22 cellular contexts compared by ENCODE assay signal in genomic region chr19:17981611-17982010, GRCh38. TPM values are rescaled to one million over a fixed set of nuclear protein-coding genes. Genes with fewer than 3 reads are reported as not detected.
DNase-seq lines count a peak whose midpoint lies in the region; ATAC-seq, FAIRE-seq and TF ChIP-seq lines count a peak whose summit lies in the region.
"Had no signal": no experiment of that assay in that cellular context is flagged by ENCODE, and none has a peak within 500 bp of the region (broad histone marks: within the 10 kb centered on the region; RNA-seq: fewer than 3 reads in every experiment).

No MANE protein-coding gene starts in this region.

- peaks cover 0 to 4% of the 10 kb centered on the region in 2 donors for H3K36me3 Mint-ChIP-seq in stimulated activated naive B cell treated with anti-CD40 and anti-IgM and Interleukin-4, amounts not matched to agents 10 μg/mL and 1 μg/mL and 100 μg/mL, for 72 hours
- H3K36me3 Mint-ChIP-seq: CD4-positive, alpha-beta memory T cell had no signal

- H3K27me3 Mint-ChIP-seq in stimulated activated naive B cell treated with anti-CD40 and anti-IgM and Interleukin-4, amounts not matched to agents 10 μg/mL and 1 μg/mL and 100 μg/mL, for 72 hours, result peaks cover 4 to 7% of the 10 kb centered on the region in 2 donors

- TF ChIP-seq RAD21 in K562 (CRISPR knock-in tag; conservative IDR thresholded peaks at IDR 0.05 in 1 of 2, IDR thresholded peaks at IDR 0.05 in 1 of 2), result no peak

- H3K4me3 ChIP-seq in K562, result no peak overlapping the region
- H3K4me3 ChIP-seq: GM12878, GM23338 had no signal

- TF ChIP-seq CTCF in K562 (IDR thresholded peaks at IDR 0.05 in 2 of 3, conservative IDR thresholded peaks at IDR 0.05 in 1 of 3; ENCODE audit: insufficient read depth in 2 of 3, low read depth in 1 of 3, low read length in 3 of 3), result no peak

- no TSS peak for BruUV-seq in K562 (replicated peaks; lab: Mats Ljungman, UMichigan)

- intact Hi-C loops in K562 (cut with micrococcal nuclease), result no loop called here

- no peaks in the 10 kb centered on the region for H3K79me2 ChIP-seq in K562 (ENCODE audit: control insufficient read depth, insufficient read depth, low read length)

- H3K4me1 Mint-ChIP-seq in stimulated activated naive B cell treated with anti-CD40 and anti-IgM and Interleukin-4, amounts not matched to agents 10 μg/mL and 1 μg/mL and 100 μg/mL, for 72 hours, result peaks cover 16 to 34% of the 10 kb centered on the region in 2 donors

- H3K4me3 Mint-ChIP-seq in stimulated activated naive B cell treated with anti-CD40 and anti-IgM and Interleukin-4, amounts not matched to agents 10 μg/mL and 1 μg/mL and 100 μg/mL, for 72 hours, result no peak overlapping the region
- H3K4me3 Mint-ChIP-seq: B cell; CD4-positive, alpha-beta memory T cell; GM23338 had no signal

- POLR2A ChIA-PET in K562 (lab: Yijun Ruan, JAX), result no interaction called here

- H2AFZ ChIP-seq in K562 (ENCODE audit: low read depth, low read length), result no peak overlapping the region
- H2AFZ ChIP-seq: GM23338 had no signal

- CTCF ChIA-PET in K562 (lab: Yijun Ruan, JAX; ENCODE audit: low intra/inter-chr PET ratio), result no interaction called here

- no peak overlapping the region for H3K4me2 ChIP-seq in K562 (ENCODE audit: insufficient read depth, low read length)
- H3K4me2 ChIP-seq: GM23338 had no signal

- H3K9me3 ChIP-seq in K562 (replicated peaks; ENCODE audit: control insufficient read depth, insufficient read depth, low read depth, low read length), result no peaks in the 10 kb centered on the region

- ATAC-seq in K562 (no peak), HG02571 (IDR thresholded peaks at IDR 0.05; ENCODE audit: unreplicated experiment) (no peak), HG03039 (IDR thresholded peaks at IDR 0.05; ENCODE audit: unreplicated experiment) (no peak)
- ATAC-seq in stimulated activated naive B cell treated with anti-CD40 and anti-IgM and Interleukin-4, amounts not matched to agents 10 μg/mL and 1 μg/mL and 100 μg/mL, for 72 hours (replicated peaks), result no peak
- ATAC-seq: GM12878, GM23338 had no signal

- in situ Hi-C loops in K562 (cut with MboI), result no loop called here

- 39% methylated on average over 36 of the region's 38 CpGs for WGBS in K562 (ENCODE audit: insufficient coverage, low coverage, missing lambda C conversion rate)

- no peak for FAIRE-seq in K562 (lab: Jason Lieb, UNC)
- FAIRE-seq: A204.1, GM12878, GM19239 had no signal

- no peak overlapping the region for H3K27ac ChIP-seq in K562 (ENCODE audit: extremely low read depth, low read depth, low read length)
- H3K27ac ChIP-seq: 22Rv1 had no signal

- no peaks in the 10 kb centered on the region for H3K9me1 ChIP-seq in K562 (ENCODE audit: control insufficient read depth, insufficient read depth, low read length)

- TF ChIP-seq EP300 in K562 (IDR thresholded peaks at IDR 0.05; ENCODE audit: low read length), result no peak

- peak; percentile 49 for DNase-seq in DMS53 (lab: John Stamatoyannopoulos, UW)
- no peak for DNase-seq in DMS53 treated with DMSO at 0.1 percent for 48 hours (lab: John Stamatoyannopoulos, UW; ENCODE audit: unreplicated experiment)
- DNase-seq in K562 (ENCODE audit: extremely low read depth in 1 of 4, low spot score in 3 of 4), result no peak
- DNase-seq in iPS-NIHi11 (ENCODE audit: low spot score), result peak; percentile 2
- DNase-seq in stimulated activated naive B cell treated with anti-CD40 and anti-IgM and Interleukin-4, amounts not matched to agents 10 μg/mL and 1 μg/mL and 100 μg/mL, for 72 hours, result no peak
- no peak for DNase-seq in NK-92 (lab: John Stamatoyannopoulos, UW; ENCODE audit: unreplicated experiment)
- DNase-seq: C1 segment of cervical spinal cord; Calu3; CD4-positive, alpha-beta memory T cell; COR-L47; DMS79; EL; GDM1; HCEC 1CT had no signal

- no peaks in the 10 kb centered on the region for H3K9me3 Mint-ChIP-seq in stimulated activated naive B cell treated with anti-CD40 and anti-IgM and Interleukin-4, amounts not matched to agents 10 μg/mL and 1 μg/mL and 100 μg/mL, for 72 hours
- H3K9me3 Mint-ChIP-seq: CD4-positive, alpha-beta memory T cell; GM23338 had no signal

- peaks cover 7 to 26% of the 10 kb centered on the region in 2 experiments; a peak in 4 of 5 replicates for H3K4me1 ChIP-seq in K562 (replicated peaks in 1 of 2; ENCODE audit: control insufficient read depth in 2 of 2, insufficient read depth in 2 of 2, low read length in 2 of 2)

- no peaks in the 10 kb centered on the region for H4K20me1 ChIP-seq in K562 (replicated peaks; ENCODE audit: control insufficient read depth, insufficient read depth, low read length)

- no peak for TF ChIP-seq POLR2A in K562 (conservative IDR thresholded peaks at IDR 0.05)

- no peaks in the 10 kb centered on the region for H3K36me3 ChIP-seq in K562 (ENCODE audit: control insufficient read depth, insufficient read depth, low read length)

- H3K9ac ChIP-seq in K562 (ENCODE audit: insufficient read depth in 1 of 2, low read depth in 2 of 2, low read length in 2 of 2), result no peak overlapping the region

- H3K27ac Mint-ChIP-seq in stimulated activated naive B cell treated with anti-CD40 and anti-IgM and Interleukin-4, amounts not matched to agents 10 μg/mL and 1 μg/mL and 100 μg/mL, for 72 hours, result peak overlapping the region; percentile 25
- H3K27ac Mint-ChIP-seq: B cell; CD4-positive, alpha-beta memory T cell; GM23338 had no signal

- H3K27me3 ChIP-seq in K562 (ENCODE audit: control insufficient read depth in 2 of 2, insufficient read depth in 2 of 2, low read length in 2 of 2), result peaks cover 7 to 13% of the 10 kb centered on the region in 2 experiments; a peak in 4 of 5 replicates

TF ChIP-seq in K562, 482 proteins besides CTCF, POLR2A, EP300 and RAD21 (continues in another document):
- TF ChIP-seq TRIM24 (IDR thresholded peaks at IDR 0.05), result no peak

RNA-seq across cellular contexts. Expression of gene KCNN1, which starts 14.7 kb away (rescaled TPM):
- 1.2 and 3.6 TPM in 2 replicates for total RNA-seq in K562 (2011; cell fraction: chromatin; rRNA removed; ENCODE audit: low replicate concordance)
- 2.8 TPM in 2 replicates for total RNA-seq in K562 (2011; cell fraction: nucleolus; rRNA removed)
- 1.5 and 2.7 TPM in 2 replicates for total RNA-seq in K562 (2011; cell fraction: nucleoplasm; rRNA removed)
- total RNA-seq in K562 (2014; rRNA removed) (1.4 and 5.2 TPM in 2 replicates), K562 (2014; rRNA removed; fragmentation: Illumina TruSeq; extraction: Trizol) (0.22 and 0.33 TPM in 2 replicates), K562 (2015; rRNA removed; fragmentation: Illumina TruSeq; extraction: Trizol) (0.72 and 0.98 TPM in 2 replicates), K562 (2021) (4.7 and 6.2 TPM in 2 replicates)
- polyA plus RNA-seq in K562 (2011; rRNA removed) (1.4 and 2.9 TPM in 2 replicates), K562 (2014; fragmentation: Illumina TruSeq; extraction: Trizol) (0.25 and 1.1 TPM in 2 replicates), K562 (2014; fragmentation: Nextera tagmentation; extraction: Ambion mirVana) (under 1 TPM; 0.01 to 0.04 TPM), K562 (2014; rRNA removed) (1.3 and 3.2 TPM in 2 replicates)
- polyA plus RNA-seq in K562 (2011; cell fraction: cytosol; rRNA removed), result 4.5 and 7.9 TPM in 2 replicates
- polyA plus RNA-seq in K562 (2011; cell fraction: nucleus; rRNA removed), result 2.2 and 3.5 TPM in 2 replicates
- polyA plus RNA-seq in K562 (2012), result 2.7 and 5.0 TPM in 2 replicates
- 1.2 and 1.5 TPM in 2 replicates for polyA minus RNA-seq in K562 (2011; rRNA and poly(A)+ RNA removed)
- polyA minus RNA-seq in K562 (2011; cell fraction: cytosol; rRNA and poly(A)+ RNA removed), result 3.6 and 4.8 TPM in 2 replicates
- 2.2 and 2.4 TPM in 2 replicates for polyA minus RNA-seq in K562 (2011; cell fraction: nucleus; rRNA and poly(A)+ RNA removed)
- total RNA-seq: B cell; Calu3; CD4-positive, alpha-beta memory T cell had no signal
- polyA plus RNA-seq: CD4-positive, alpha-beta memory T cell had no signal

RNA-seq across cellular contexts. Expression of gene ARRDC2, which starts 26.4 kb away (rescaled TPM):
- total RNA-seq in K562 (2011; cell fraction: chromatin; rRNA removed; ENCODE audit: low replicate concordance), result 23.6 and 51.1 TPM in 2 replicates
- total RNA-seq in K562 (2011; cell fraction: nucleolus; rRNA removed), result 35.1 and 37.9 TPM in 2 replicates
- 17.8 and 21.5 TPM in 2 replicates for total RNA-seq in K562 (2011; cell fraction: nucleoplasm; rRNA removed)
- 25.6 and 25.9 TPM in 2 replicates for total RNA-seq in K562 (2014; rRNA removed)
- 12.2 and 13.1 TPM in 2 replicates for total RNA-seq in K562 (2014; rRNA removed; fragmentation: Illumina TruSeq; extraction: Trizol)
- 16.0 and 16.1 TPM in 2 replicates for total RNA-seq in K562 (2015; rRNA removed; fragmentation: Illumina TruSeq; extraction: Trizol)
- 23.3 and 27.4 TPM in 2 replicates for total RNA-seq in K562 (2021)
- 11.5 and 15.2 TPM in 2 replicates for polyA plus RNA-seq in K562 (2011; rRNA removed)
- 9.5 and 28.8 TPM in 2 replicates for polyA plus RNA-seq in K562 (2011; cell fraction: cytosol; rRNA removed)
- polyA plus RNA-seq in K562 (2011; cell fraction: nucleus; rRNA removed), result 18.6 and 37.6 TPM in 2 replicates
- polyA plus RNA-seq in K562 (2012), result 13.2 and 16.4 TPM in 2 replicates
- 12.7 and 15.6 TPM in 2 replicates for polyA plus RNA-seq in K562 (2014; fragmentation: Illumina TruSeq; extraction: Trizol)
- 1 to 10 TPM; 1.9 to 2.7 TPM for polyA plus RNA-seq in K562 (2014; fragmentation: Nextera tagmentation; extraction: Ambion mirVana)
- 25.7 and 25.8 TPM in 2 replicates for polyA plus RNA-seq in K562 (2014; rRNA removed)
- 4.2 and 6.4 TPM in 2 replicates for polyA minus RNA-seq in K562 (2011; rRNA and poly(A)+ RNA removed)
- 10.2 and 11.2 TPM in 2 replicates for polyA minus RNA-seq in K562 (2011; cell fraction: cytosol; rRNA and poly(A)+ RNA removed)
- polyA minus RNA-seq in K562 (2011; cell fraction: nucleus; rRNA and poly(A)+ RNA removed), result 10.5 and 11.0 TPM in 2 replicates

RNA-seq across cellular contexts. Expression of gene CCDC124, which starts 48.8 kb away (rescaled TPM):
- 16.5 and 44.8 TPM in 2 replicates for total RNA-seq in K562 (2011; cell fraction: chromatin; rRNA removed; ENCODE audit: low replicate concordance)
- 48.6 and 53.7 TPM in 2 replicates for total RNA-seq in K562 (2011; cell fraction: nucleolus; rRNA removed)
- total RNA-seq in K562 (2011; cell fraction: nucleoplasm; rRNA removed), result 28.2 and 35.4 TPM in 2 replicates
- 150 and 197 TPM in 2 replicates for total RNA-seq in K562 (2014; rRNA removed)
- 4.1 and 5.8 TPM in 2 replicates for total RNA-seq in K562 (2014; rRNA removed; fragmentation: Illumina TruSeq; extraction: Trizol)
- 38.5 and 40.5 TPM in 2 replicates for total RNA-seq in K562 (2015; rRNA removed; fragmentation: Illumina TruSeq; extraction: Trizol)
- total RNA-seq in K562 (2021), result 145 and 149 TPM in 2 replicates
- 38.0 and 40.1 TPM in 2 replicates for polyA plus RNA-seq in K562 (2011; rRNA removed)
- 63.8 and 189 TPM in 2 replicates for polyA plus RNA-seq in K562 (2011; cell fraction: cytosol; rRNA removed)
- polyA plus RNA-seq in K562 (2011; cell fraction: nucleus; rRNA removed), result 31.4 and 62.8 TPM in 2 replicates
- polyA plus RNA-seq in K562 (2012), result 66.3 and 130 TPM in 2 replicates
- polyA plus RNA-seq in K562 (2014; fragmentation: Illumina TruSeq; extraction: Trizol), result 28.1 and 97.0 TPM in 2 replicates
- polyA plus RNA-seq in K562 (2014; fragmentation: Nextera tagmentation; extraction: Ambion mirVana), result 10 to 100 TPM in 1 of 2 experiments, 1 to 10 TPM in 1; 6.6 to 19.4 TPM
- polyA plus RNA-seq in K562 (2014; rRNA removed), result 213 and 234 TPM in 2 replicates
- 7.0 and 9.2 TPM in 2 replicates for polyA minus RNA-seq in K562 (2011; rRNA and poly(A)+ RNA removed)
- polyA minus RNA-seq in K562 (2011; cell fraction: cytosol; rRNA and poly(A)+ RNA removed), result 24.4 and 37.9 TPM in 2 replicates
- polyA minus RNA-seq in K562 (2011; cell fraction: nucleus; rRNA and poly(A)+ RNA removed), result 10.2 and 13.8 TPM in 2 replicates

Comparison
In these comparisons a context has a peak if more than half of its experiments do, and no peak if none do; other contexts are left out.
1. DNase-seq: peak in DMS53 (single experiment) and iPS-NIHi11 (single experiment); none in DMS53 treated with DMSO at 0.1 percent for 48 hours (single experiment), K562 (0 of 4), stimulated activated naive B cell treated with anti-CD40 and anti-IgM and Interleukin-4, amounts not matched to agents 10 μg/mL and 1 μg/mL and 100 μg/mL, for 72 hours (single experiment) and NK-92 (single experiment).